Comparison of ENCODE assay signal across 17 cellular contexts in genomic region chr12:94770397-94770759, GRCh38.
"Had no signal": no experiment of that assay in that cellular context is flagged by ENCODE, and none has a peak within 500 bp of the region (broad histone marks: within the 10 kb centered on the region; RNA-seq: fewer than 3 reads in every experiment).

No MANE protein-coding gene starts in this region.

- H3K4me3 Mint-ChIP-seq: activated CD8-positive, alpha-beta T cell treated with anti-CD3 and anti-CD28 coated beads, Interleukin-2, amount 10 ng/mL, durations not matched to agents 7 days and 5 days; activated naive CD4-positive, alpha-beta T cell treated with anti-CD3 and anti-CD28 coated beads for 36 hours; activated T-cell treated with anti-CD3 and anti-CD28 coated beads, Interleukin-2, amount 50 U/mL, for 4 hours; neural progenitor cell; stimulated activated naive CD8-positive, alpha-beta T cell treated with anti-CD3 and anti-CD28 coated beads, Interleukin-15, Interleukin-2, amounts not matched to agents 100 ng/mL and 50 ng/mL, for 24 hours; type B pancreatic cell had no signal

- DNase-seq: activated CD4-positive, alpha-beta T cell treated with anti-CD3 and anti-CD28 coated beads for 48 hours; activated CD4-positive, CD25-positive, alpha-beta regulatory T cell; activated CD8-positive, alpha-beta memory T cell treated with anti-CD3 and anti-CD28 coated beads, Interleukin-2, amount 50 U/mL, for 4 hours; activated CD8-positive, alpha-beta T cell treated with anti-CD3 and anti-CD28 coated beads, Interleukin-2, amount 10 ng/mL, durations not matched to agents 7 days and 5 days; activated naive CD4-positive, alpha-beta T cell treated with anti-CD3 and anti-CD28 coated beads for 36 hours; activated T-cell treated with anti-CD3 and anti-CD28 coated beads, Interleukin-2, amount 50 U/mL, for 4 hours; body of pancreas; caudate nucleus; erythroblast; foreskin melanocyte; left ventricle myocardium superior; psoas muscle; right cardiac atrium; stimulated activated CD4-positive, alpha-beta T cell treated with anti-CD3 and anti-CD28 coated beads, Interleukin-2, amount 100 ng/mL, for 24 hours had no signal

- H3K36me3 Mint-ChIP-seq: neural progenitor cell, type B pancreatic cell had no signal

- H3K9me3 Mint-ChIP-seq: activated naive CD4-positive, alpha-beta T cell treated with anti-CD3 and anti-CD28 coated beads for 36 hours; activated T-cell treated with anti-CD3 and anti-CD28 coated beads, Interleukin-2, amount 50 U/mL, for 4 hours; neural progenitor cell; stimulated activated naive CD8-positive, alpha-beta T cell treated with anti-CD3 and anti-CD28 coated beads, Interleukin-15, Interleukin-2, amounts not matched to agents 100 ng/mL and 50 ng/mL, for 24 hours; type B pancreatic cell had no signal

- H3K27ac Mint-ChIP-seq: activated CD8-positive, alpha-beta T cell treated with anti-CD3 and anti-CD28 coated beads, Interleukin-2, amount 10 ng/mL, durations not matched to agents 7 days and 5 days; activated naive CD4-positive, alpha-beta T cell treated with anti-CD3 and anti-CD28 coated beads for 36 hours; neural progenitor cell; stimulated activated naive CD8-positive, alpha-beta T cell treated with anti-CD3 and anti-CD28 coated beads, Interleukin-15, Interleukin-2, amounts not matched to agents 100 ng/mL and 50 ng/mL, for 24 hours; type B pancreatic cell had no signal

- ATAC-seq: activated CD8-positive, alpha-beta T cell treated with anti-CD3 and anti-CD28 coated beads, Interleukin-2, amount 10 ng/mL, durations not matched to agents 7 days and 5 days; activated T-cell treated with anti-CD3 and anti-CD28 coated beads, Interleukin-2, amount 50 U/mL, for 4 hours; body of pancreas; left ventricle myocardium superior; psoas muscle; right cardiac atrium had no signal
